In genomic region chr21:36783612-36784383, GRCh38 we compare ENCODE assay signal across 11 cellular contexts.
A peak's percentile ranks its signal among the peaks of the same experiment; 100 is the strongest.
DNase-seq lines count a peak whose midpoint lies in the region; ATAC-seq and TF ChIP-seq lines count a peak whose summit lies in the region.
"Had no signal": no experiment of that assay in that cellular context is flagged by ENCODE, and none has a peak within 500 bp of the region (broad histone marks: within the 10 kb centered on the region; RNA-seq: fewer than 3 reads in every experiment).

No MANE protein-coding gene starts in this region.

- no peak for TF ChIP-seq CTCF in HEK293 (tag by site-specific recombination; IDR thresholded peaks at IDR 0.05)
- no peak for TF ChIP-seq CTCF in adrenal gland (IDR thresholded peaks at IDR 0.05)

- intact Hi-C loops in adrenal gland (cut with DNase I), result no loop called here
- intact Hi-C loops in left colon (cut with DNase I, micrococcal nuclease), result no loop called here

- H3K4me3 ChIP-seq in HEK293 (ENCODE audit: low read depth, low read length) (no peak overlapping the region), adrenal gland (no peak overlapping the region)
- H3K4me3 ChIP-seq: BLaER1 treated with 17β-estradiol and CSF1 and Interleukin-3, amounts not matched to agents 10 nM and 100 nM had no signal

- WGBS in adrenal gland, 4 donors, result 78 to 90% (median 82%) methylated on average over 8 of the region's 8 CpGs

- H3K9me3 ChIP-seq in HEK293 (ENCODE audit: control insufficient read depth, insufficient read depth, low read depth, low read length) (no peaks in the 10 kb centered on the region), adrenal gland (replicated peaks in 1 of 3) (no peaks in the 10 kb centered on the region)

- ATAC-seq in GM21737 (IDR thresholded peaks at IDR 0.05; ENCODE audit: unreplicated experiment) (no peak), left colon (no peak), GM21723 (IDR thresholded peaks at IDR 0.05; ENCODE audit: unreplicated experiment) (no peak)

- in situ Hi-C loops in ACHN (cut with HindIII; ENCODE audit: low pct_ligation_motif_present, low pct_unique_long_range_greater_than_20kb, low sequenced_read_pairs), result no loop called here

- H3K27ac ChIP-seq in HEK293 (ENCODE audit: extremely low read depth, low read depth, low read length) (no peak overlapping the region), adrenal gland (peak overlapping the region in 2 of 5 donors; percentile 20 to 72)
- H3K27ac ChIP-seq: BLaER1 treated with 17β-estradiol and CSF1 and Interleukin-3, amounts not matched to agents 10 nM and 100 nM had no signal

- DNase-seq in ACHN (peak; percentile 76), adrenal gland (peak in 6 of 7 donors; percentile 67 to 85 (median 76)), iris pigment epithelial cell (ENCODE audit: low read depth) (peak; percentile 96), NOMO-1 treated with dmso at 0.1 percent for 144 hours (lab: John Stamatoyannopoulos, UW; ENCODE audit: unreplicated experiment) (no peak), left colon (no peak)
- DNase-seq: KBM-7, posterior cingulate gyrus had no signal

- POLR2A ChIA-PET in HEK293 (lab: Yijun Ruan, JAX), result interaction anchor here (0.6 to 1.1 kb wide), 2 partner anchors 13 to 61 kb away, joined by 3 to 4 read pairs; no protein-coding TSS in a partner anchor

- H3K36me3 ChIP-seq in HEK293 (ENCODE audit: control insufficient read depth in 2 of 2, insufficient read depth in 1 of 2, low read length in 2 of 2) (no peaks in the 10 kb centered on the region), adrenal gland (replicated peaks in 1 of 2) (no peaks in the 10 kb centered on the region)

- CTCF ChIA-PET in HEK293 (lab: Yijun Ruan, JAX), result interaction anchor here (0.6 to 1.9 kb wide), 5 partner anchors 13 to 526 kb away, joined by 3 to 10 read pairs (median 6); no protein-coding TSS in a partner anchor

- H3K27me3 ChIP-seq in adrenal gland, result no peaks in the 10 kb centered on the region
- H3K27me3 ChIP-seq: BLaER1 treated with 17β-estradiol and CSF1 and Interleukin-3, amounts not matched to agents 10 nM and 100 nM had no signal

- peaks cover 4% of the 10 kb centered on the region; the same call in 1 of the 2 replicates for H3K4me1 ChIP-seq in HEK293 (ENCODE audit: control insufficient read depth, insufficient read depth, low read length)
- no peaks in the 10 kb centered on the region for H3K4me1 ChIP-seq in adrenal gland (replicated peaks in 1 of 2)

- TF ChIP-seq POLR2A in adrenal gland (IDR thresholded peaks at IDR 0.05), result no peak

TF ChIP-seq in HEK293, 187 proteins besides CTCF, POLR2A, EP300 and RAD21 (continues in another document):
- TF ChIP-seq SCRT1 (tag by site-specific recombination; IDR thresholded peaks at IDR 0.05; ENCODE audit: borderline replicate concordance) (no peak), ZNF362 (tag by site-specific recombination; IDR thresholded peaks at IDR 0.05) (peak; percentile 79), TRIM28 (IDR thresholded peaks at IDR 0.05; ENCODE audit: borderline replicate concordance, low read length) (no peak), ZNF768 (tag by site-specific recombination; IDR thresholded peaks at IDR 0.05) (no peak), ZNF670 (tag by site-specific recombination; IDR thresholded peaks at IDR 0.05; ENCODE audit: low read depth) (no peak), ZNF292 (tag by site-specific recombination; IDR thresholded peaks at IDR 0.05; ENCODE audit: borderline replicate concordance, low read depth) (no peak), ZNF645 (tag by site-specific recombination; IDR thresholded peaks at IDR 0.05) (no peak), ZXDB (tag by site-specific recombination; IDR thresholded peaks at IDR 0.05) (0 out of 2 replicates have a peak, but pooled peaks have one; percentile 21), ZNF169 (tag by site-specific recombination; IDR thresholded peaks at IDR 0.05) (0 out of 2 replicates have a peak, but pooled peaks have one; percentile 32), ZNF366 (tag by site-specific recombination; conservative IDR thresholded peaks at IDR 0.05) (peak; percentile 73), KLF8 (tag by site-specific recombination; IDR thresholded peaks at IDR 0.05) (peak; percentile 55; the same call in 1 of the 2 replicates), GLIS1 (tag by site-specific recombination; IDR thresholded peaks at IDR 0.05) (0 out of 2 replicates have a peak, but pooled peaks have one; percentile 20), ZNF157 (tag by site-specific recombination; IDR thresholded peaks at IDR 0.05) (no peak), ZBTB21 (tag by site-specific recombination; IDR thresholded peaks at IDR 0.05) (0 out of 2 replicates have a peak, but pooled peaks have one; percentile 71), ZNF747 (tag by site-specific recombination; IDR thresholded peaks at IDR 0.05) (0 out of 2 replicates have a peak, but pooled peaks have one; percentile 38), GLI2 (tag by site-specific recombination; IDR thresholded peaks at IDR 0.05; ENCODE audit: borderline replicate concordance, low read depth) (no peak), KLF10 (tag by site-specific recombination; IDR thresholded peaks at IDR 0.05) (no peak), ZNF664 (tag by site-specific recombination; IDR thresholded peaks at IDR 0.05) (no peak), ZNF510 (tag by site-specific recombination; IDR thresholded peaks at IDR 0.05; ENCODE audit: insufficient replicate concordance) (no peak), ZNF10 (tag by site-specific recombination; IDR thresholded peaks at IDR 0.05) (peak; percentile 50; the same call in 1 of the 2 replicates), PRDM10 (tag by site-specific recombination; IDR thresholded peaks at IDR 0.05) (peak; percentile 78), ZSCAN4 (tag by site-specific recombination; IDR thresholded peaks at IDR 0.05) (peak; percentile 76), ZNF660 (tag by site-specific recombination; IDR thresholded peaks at IDR 0.05) (peak; percentile 85), ZNF629 (tag by site-specific recombination; IDR thresholded peaks at IDR 0.05) (peak; percentile 89), ZEB2 (tag by site-specific recombination; IDR thresholded peaks at IDR 0.05) (peak; percentile 46; the same call in 1 of the 2 replicates), GLI4 (tag by site-specific recombination; IDR thresholded peaks at IDR 0.05) (0 out of 2 replicates have a peak, but pooled peaks have one; percentile 33), SP7 (tag by site-specific recombination; IDR thresholded peaks at IDR 0.05) (0 out of 2 replicates have a peak, but pooled peaks have one; percentile 36)

Comparison
In these comparisons a context has a peak if more than half of its experiments do, and no peak if none do; other contexts are left out.
1. DNase-seq: peak in ACHN (single experiment), adrenal gland (6 of 7) and iris pigment epithelial cell (single experiment); none in NOMO-1 treated with dmso at 0.1 percent for 144 hours (single experiment) and left colon (0 of 2).